9 cellular contexts compared by ENCODE assay signal in genomic region chr6:156279306-156279969, GRCh38.
DNase-seq lines count a peak whose midpoint lies in the region; ATAC-seq, FAIRE-seq and TF ChIP-seq lines count a peak whose summit lies in the region.
"Had no signal": no experiment of that assay in that cellular context is flagged by ENCODE, and none has a peak within 500 bp of the region (broad histone marks: within the 10 kb centered on the region; RNA-seq: fewer than 3 reads in every experiment).

No MANE protein-coding gene starts in this region.

- no peaks in the 10 kb centered on the region for H3K79me2 ChIP-seq in OCI-LY1 (ENCODE audit: insufficient read depth, low read length)

- peak overlapping the region; percentile 68 for H3K27ac ChIP-seq in OCI-LY1 (ENCODE audit: low read depth, low read length, poor library complexity, severe bottlenecking)

- TF ChIP-seq CTCF in AG10803 (conservative IDR thresholded peaks at IDR 0.05; ENCODE audit: low read length) (no peak), OCI-LY1 (IDR thresholded peaks at IDR 0.05; ENCODE audit: low read length) (no peak)

- H3K4me2 ChIP-seq in OCI-LY1 (ENCODE audit: low read length), result peak overlapping the region; percentile 30

- peaks cover 18% of the 10 kb centered on the region for H3K4me1 ChIP-seq in OCI-LY1 (ENCODE audit: insufficient read depth, low read length, severe bottlenecking)

- H4K20me1 ChIP-seq in OCI-LY1 (ENCODE audit: insufficient read depth, low read length), result no peaks in the 10 kb centered on the region

- peak; percentile 0 for DNase-seq in AG10803 (ENCODE audit: low read depth)
- no peak for DNase-seq in RCC 7860 (ENCODE audit: low spot score)
- no peak for DNase-seq in activated CD4-positive, alpha-beta T cell treated with anti-CD3 and anti-CD28 coated beads, Interleukin-2, amount 50 U/mL, for 1 hour
- DNase-seq in activated CD4-positive, alpha-beta T cell treated with anti-CD3 and anti-CD28 coated beads, Interleukin-2, amount 50 U/mL, for 4 hours, result no peak

- H3K9ac ChIP-seq in OCI-LY1 (ENCODE audit: low read length), result no peak overlapping the region

- H3K9me3 ChIP-seq in OCI-LY1 (ENCODE audit: low read length), result peaks cover 8% of the 10 kb centered on the region; the same call in 1 of the 2 replicates

- H3K4me3 ChIP-seq in AG10803 (ENCODE audit: low read length), result no peak overlapping the region
- no peak overlapping the region for H3K4me3 ChIP-seq in OCI-LY1 (ENCODE audit: low read depth, low read length, poor library complexity, severe bottlenecking)

- FAIRE-seq in RCC 7860 (lab: Jason Lieb, UNC), result no peak
- FAIRE-seq: bronchial epithelial cell had no signal

- H3K36me3 ChIP-seq in OCI-LY1 (ENCODE audit: insufficient read depth, low read length), result peaks cover 12% of the 10 kb centered on the region; the same call in 1 of the 2 replicates

- H3K9me2 ChIP-seq in OCI-LY1 (ENCODE audit: low read depth, low read length), result no peaks in the 10 kb centered on the region

- H3K27me3 ChIP-seq in OCI-LY1 (ENCODE audit: insufficient read depth, low read length), result peaks cover 4% of the 10 kb centered on the region; the same call in 1 of the 2 replicates

- no peak overlapping the region for H2AFZ ChIP-seq in OCI-LY1 (ENCODE audit: low read length)

- no peaks in the 10 kb centered on the region for H3F3A ChIP-seq in OCI-LY1 (ENCODE audit: insufficient read depth, low read length)

- ATAC-seq in GM19328 (IDR thresholded peaks at IDR 0.05; ENCODE audit: unreplicated experiment), result peak; percentile 59
- ATAC-seq in HG03064 (IDR thresholded peaks at IDR 0.05; ENCODE audit: low read depth, unreplicated experiment), result peak; percentile 68
- no peak for ATAC-seq in GM18868 (IDR thresholded peaks at IDR 0.05; ENCODE audit: unreplicated experiment)
